Comparison of ENCODE assay signal across 1 cellular context in genomic region chr14:73796881-73797539, GRCh38.
TF ChIP-seq lines count a peak whose summit lies in the region.

No MANE protein-coding gene starts in this region.

TF ChIP-seq in IMR-90, 13 proteins besides CTCF, POLR2A, EP300 and RAD21 (continued from another document):
- TF ChIP-seq, protein P1, sequence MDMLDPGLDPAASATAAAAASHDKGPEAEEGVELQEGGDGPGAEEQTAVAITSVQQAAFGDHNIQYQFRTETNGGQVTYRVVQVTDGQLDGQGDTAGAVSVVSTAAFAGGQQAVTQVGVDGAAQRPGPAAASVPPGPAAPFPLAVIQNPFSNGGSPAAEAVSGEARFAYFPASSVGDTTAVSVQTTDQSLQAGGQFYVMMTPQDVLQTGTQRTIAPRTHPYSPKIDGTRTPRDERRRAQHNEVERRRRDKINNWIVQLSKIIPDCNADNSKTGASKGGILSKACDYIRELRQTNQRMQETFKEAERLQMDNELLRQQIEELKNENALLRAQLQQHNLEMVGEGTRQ (IDR thresholded peaks at IDR 0.05; ENCODE audit: low read depth, low read length), result no peak
TF ChIP-seq in IMR-90: peak in this region for 0.
